In genomic region chr17:66302761-66303626, GRCh38 we compare ENCODE assay signal across 8 cellular contexts. TPM values are rescaled to one million over a fixed set of nuclear protein-coding genes. Genes with fewer than 3 reads are reported as not detected.
DNase-seq lines count a peak whose midpoint lies in the region; ATAC-seq and TF ChIP-seq lines count a peak whose summit lies in the region.

No MANE protein-coding gene starts in this region.

- H3K27ac ChIP-seq in right atrium auricular region, result peak overlapping the region; percentile 82 to 83
- peak overlapping the region in 1 of 2 donors; percentile 55 for H3K27ac ChIP-seq in aorta (ENCODE audit: low read depth in 1 of 2, low read length in 2 of 2)

- H3K9me3 ChIP-seq in right atrium auricular region (no peaks in the 10 kb centered on the region), aorta (ENCODE audit: control insufficient read depth, low read length) (no peaks in the 10 kb centered on the region)

- DNase-seq in AG04449 (ENCODE audit: low read depth, low spot score), result no peak
- peak; percentile 40 to 70 for DNase-seq in SW 1271 (lab: John Stamatoyannopoulos, UW)
- DNase-seq in anterior cingulate cortex (lab: John Stamatoyannopoulos, UW), result peak in 45 of 58 donors; percentile 15 to 76 (median 52)
- DNase-seq in right atrium auricular region (ENCODE audit: low spot score), result no peak
- peak; percentile 20 to 90 (median 54) for DNase-seq in posterior cingulate gyrus
- DNase-seq in aorta, result peak; percentile 58 to 84

- CTCF ChIA-PET in AG04449 (lab: Yijun Ruan, JAX), result interaction anchor here (1.2 to 2.3 kb wide), 3 partner anchors 13 to 158 kb away, joined by 3 to 8 read pairs (median 5); no protein-coding TSS in a partner anchor

- POLR2A ChIA-PET in AG04449 (lab: Yijun Ruan, JAX), result interaction anchor here (1.1 to 1.2 kb wide), 2 partner anchors 246 to 371 kb away, joined by 3 to 4 read pairs; no protein-coding TSS in a partner anchor

- 0% methylated on average over 71 to 91 of the region's 91 CpGs for WGBS in aorta, 2 donors

- intact Hi-C loops in posterior cingulate gyrus (cut with DNase I), result loop anchor here (2.0 to 10.0 kb wide), 3 partner anchors 122 to 262 kb away; no protein-coding TSS in a partner anchor
- intact Hi-C loops in aorta (cut with DNase I), result loop anchor here in 1 of 2 donors (5.0 kb wide), 1 partner anchor 36 kb away; no protein-coding TSS in a partner anchor

- H3K4me3 ChIP-seq in AG04449 (ENCODE audit: low read depth, low read length), result peak overlapping the region; percentile 76
- peak overlapping the region; percentile 73 to 90 for H3K4me3 ChIP-seq in right atrium auricular region
- H3K4me3 ChIP-seq in aorta (ENCODE audit: low read length in 2 of 2), result peak overlapping the region; percentile 90 to 94

- TF ChIP-seq CTCF in AG04449 (IDR thresholded peaks at IDR 0.05; ENCODE audit: insufficient read depth, low read length, missing control alignments) (no peak), right atrium auricular region (IDR thresholded peaks at IDR 0.05) (no peak)

- peak; percentile 19 for ATAC-seq in GM19025 (IDR thresholded peaks at IDR 0.05; ENCODE audit: low read depth, unreplicated experiment)
- peak; percentile 25 for ATAC-seq in HG03520 (IDR thresholded peaks at IDR 0.05; ENCODE audit: unreplicated experiment)
- peak; percentile 49 for ATAC-seq in aorta (ENCODE audit: low FRiP score)

- no peaks in the 10 kb centered on the region for H3K27me3 ChIP-seq in right atrium auricular region
- H3K27me3 ChIP-seq in aorta (ENCODE audit: control insufficient read depth in 1 of 2, insufficient read depth in 2 of 2, low read length in 1 of 2), result no peaks in the 10 kb centered on the region

- H3K4me1 ChIP-seq in right atrium auricular region (peaks cover 0 to 21% of the 10 kb centered on the region in 2 donors), aorta (ENCODE audit: control insufficient read depth in 1 of 2, insufficient read depth in 2 of 2, low read length in 2 of 2) (no peaks in the 10 kb centered on the region)

- H3K36me3 ChIP-seq in right atrium auricular region (no peaks in the 10 kb centered on the region), aorta (ENCODE audit: control insufficient read depth in 1 of 2, insufficient read depth in 2 of 2, low read length in 1 of 2) (no peaks in the 10 kb centered on the region)

RNA-seq across cellular contexts. Expression of gene PRKCA, which starts 0.6 kb away (rescaled TPM):
- total RNA-seq in right atrium auricular region, result 1 to 10 TPM; 6.4 to 6.6 TPM
- total RNA-seq in aorta, result 10 to 100 TPM; 11.9 to 15.4 TPM
- 1 to 10 TPM; 2.7 to 6.3 TPM for polyA plus RNA-seq in aorta

Comparison
In these comparisons a context has a peak if more than half of its experiments do, and no peak if none do; other contexts are left out.
1. DNase-seq: peak in SW 1271 (2 of 2), anterior cingulate cortex (45 of 58), posterior cingulate gyrus (10 of 10) and aorta (2 of 2); none in AG04449 (single experiment) and right atrium auricular region (single experiment).
2. Peak in every context shown above with its lines, with median percentiles within 50 percentile points of each other: H3K4me3 ChIP-seq and ATAC-seq.